8 cellular contexts compared by ENCODE assay signal in the genomic region with DNA sequence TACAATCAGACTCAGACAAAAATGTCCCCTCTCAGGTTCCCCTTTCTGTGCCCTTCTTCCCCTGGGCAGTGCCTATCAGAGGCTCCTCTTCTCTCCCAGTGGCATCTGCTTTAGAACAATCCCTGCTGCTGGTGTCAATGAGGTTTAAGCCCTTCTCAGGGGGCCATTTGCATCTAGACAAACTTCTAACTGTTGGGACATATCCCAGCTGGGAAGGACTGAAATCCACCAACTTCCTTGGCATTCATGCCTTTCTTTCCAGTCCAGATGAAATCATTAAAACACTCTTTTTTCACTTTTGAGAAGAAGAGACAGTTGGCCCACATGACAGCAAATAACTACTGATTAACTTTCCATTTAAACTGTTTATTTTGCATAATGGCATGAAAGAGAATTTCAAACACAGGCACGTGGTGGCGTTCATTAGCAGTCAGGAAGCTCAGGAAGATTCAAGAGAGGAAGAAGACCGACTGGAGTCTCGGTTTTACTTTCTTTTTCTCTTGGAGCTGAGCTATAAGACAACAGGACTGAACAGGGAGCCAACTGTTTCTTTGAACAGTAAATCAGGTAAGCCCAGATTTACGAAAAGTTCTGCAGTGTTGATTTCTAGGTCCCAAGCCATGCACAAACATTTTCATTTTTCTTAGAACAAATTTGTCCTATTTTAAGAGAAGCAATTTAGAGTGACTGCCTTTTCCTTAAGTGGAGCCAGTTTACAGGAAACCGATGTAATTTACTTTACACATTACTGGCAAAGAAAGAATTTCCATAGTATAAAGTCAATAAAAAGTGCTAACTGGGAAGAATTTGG. TPM values are rescaled to one million over a fixed set of nuclear protein-coding genes. Genes with fewer than 3 reads are reported as not detected.
DNase-seq lines count a peak whose midpoint lies in the region; ATAC-seq, FAIRE-seq and TF ChIP-seq lines count a peak whose summit lies in the region.

GIMAP2 (plus strand) TSS at position 488 of the 811 bp plus-strand sequence. CDS start 1,354 bp downstream, outside the sequence.

- BruUV-seq in Calu3 (replicated peaks; lab: Mats Ljungman, UMichigan), result no TSS peak

- H3K27me3 Mint-ChIP-seq in Calu3 (ENCODE audit: unreplicated experiment), result no peaks in the 10 kb centered on the region
- H3K27me3 Mint-ChIP-seq in T-helper 17 cell, result no peaks in the 10 kb centered on the region

- H3K4me3 Mint-ChIP-seq in Calu3 (ENCODE audit: low read depth, unreplicated experiment) (peak within 1 kb of the TSS; percentile 55), T-helper 17 cell (peak within 1 kb of the TSS; percentile 99)

- H3K27ac ChIP-seq in pancreas, result peak within 1 kb of the TSS in 2 of 4 donors; percentile 1 to 47

- peak within 1 kb of the TSS in 3 of 4 donors; percentile 1 to 34 (median 17) for H3K4me3 ChIP-seq in pancreas

- H3K36me3 Mint-ChIP-seq in Calu3 (ENCODE audit: insufficient read depth, unreplicated experiment), result no peaks in the 10 kb centered on the region
- peaks cover 22% of the 10 kb centered on the region for H3K36me3 Mint-ChIP-seq in T-helper 17 cell (ENCODE audit: low read depth)

- H3K27me3 ChIP-seq in pancreas, result no peaks in the 10 kb centered on the region

- peaks cover 9% of the 10 kb centered on the region for H3K9me3 ChIP-seq in T-helper 17 cell (ENCODE audit: control insufficient read depth, low read length, poor library complexity, severe bottlenecking)
- H3K9me3 ChIP-seq in pancreas, result no peaks in the 10 kb centered on the region

- H3K27ac Mint-ChIP-seq in Calu3 (ENCODE audit: unreplicated experiment) (peak within 1 kb of the TSS; percentile 60), T-helper 17 cell (peak within 1 kb of the TSS; percentile 99)

- no peaks in the 10 kb centered on the region for H3K36me3 ChIP-seq in pancreas

- 23% methylated on average over 6 of the region's 6 CpGs for WGBS in pancreas, 2 donors

- H3K9me3 Mint-ChIP-seq in Calu3 (ENCODE audit: low read depth, unreplicated experiment), result no peaks in the 10 kb centered on the region

- no peak for DNase-seq in Calu3
- DNase-seq in T-helper 17 cell, result no peak
- peak; percentile 29 for DNase-seq in fibroblast of gingiva (ENCODE audit: low read depth)
- DNase-seq in pancreas, result no peak
- no peak for DNase-seq in NK-92 (lab: John Stamatoyannopoulos, UW; ENCODE audit: unreplicated experiment)
- DNase-seq in NCI-H2107 (lab: John Stamatoyannopoulos, UW), result no peak

- no peak for TF ChIP-seq CTCF in Calu3 (IDR thresholded peaks at IDR 0.05; ENCODE audit: unreplicated experiment)
- no peak for TF ChIP-seq CTCF in pancreas (IDR thresholded peaks at IDR 0.05)

- H3K4me1 Mint-ChIP-seq in Calu3 (ENCODE audit: low read depth, unreplicated experiment), result peaks cover 8% of the 10 kb centered on the region
- peaks cover 34% of the 10 kb centered on the region for H3K4me1 Mint-ChIP-seq in T-helper 17 cell

- intact Hi-C loops in Calu3 (cut with micrococcal nuclease; ENCODE audit: unreplicated experiment), result no loop called here
- intact Hi-C loops in pancreas (cut with DNase I), result no loop called here

- ATAC-seq in GM19324 (IDR thresholded peaks at IDR 0.05; ENCODE audit: low FRiP score, unreplicated experiment) (peak; percentile 97), HG03354 (IDR thresholded peaks at IDR 0.05; ENCODE audit: poor library complexity, severe bottlenecking, unreplicated experiment) (peak; percentile 98), T-helper 17 cell (peak; percentile 85), pancreas (peak in 3 of 4 donors; percentile 72 to 91 (median 88))

- CTCF ChIA-PET in Calu3 (lab: Charles Lee), result no interaction called here

- H3K4me1 ChIP-seq in pancreas, result no peaks in the 10 kb centered on the region

- no peak for FAIRE-seq in pancreas (lab: Jason Lieb, UNC)

RNA-seq across cellular contexts. Expression of gene GIMAP2, which starts in this region (rescaled TPM):
- total RNA-seq in Calu3 (2022) (3.9 and 4.7 TPM in 2 replicates), T-helper 17 cell (10 to 100 TPM; 53.7 to 68.2 TPM), pancreas (1 to 10 TPM in 3 of 6 donors, under 1 TPM in 3; 0.51 to 6.2 (median 1.3) TPM)
- polyA plus RNA-seq in pancreas, result 1 to 10 TPM; 1.7 to 2.3 TPM
